In genomic region chr2:188276255-188276654, GRCh38 we compare ENCODE assay signal across 21 cellular contexts. TPM values are rescaled to one million over a fixed set of nuclear protein-coding genes. Genes with fewer than 3 reads are reported as not detected.
"Had no signal": no experiment of that assay in that cellular context is flagged by ENCODE, and none has a peak within 500 bp of the region (broad histone marks: within the 10 kb centered on the region; RNA-seq: fewer than 3 reads in every experiment).

No MANE protein-coding gene starts in this region.

- H3K27me3 ChIP-seq: dorsolateral prefrontal cortex, esophagus muscularis mucosa, foreskin keratinocyte, neutrophil, pancreas, tibial nerve, upper lobe of left lung had no signal

- H3K9me3 Mint-ChIP-seq: stimulated activated naive B cell treated with anti-CD40 and anti-IgM and Interleukin-4, amounts not matched to agents 10 μg/mL and 1 μg/mL and 100 μg/mL, for 72 hours; stimulated activated naive CD8-positive, alpha-beta T cell treated with anti-CD3 and anti-CD28 coated beads, Interleukin-15, Interleukin-2, amounts not matched to agents 100 ng/mL and 50 ng/mL, for 24 hours had no signal

- H3K4me1 Mint-ChIP-seq: natural killer cell; stimulated activated naive B cell treated with anti-CD40 and anti-IgM and Interleukin-4, amounts not matched to agents 10 μg/mL and 1 μg/mL and 100 μg/mL, for 72 hours had no signal

- H3K4me3 ChIP-seq: dorsolateral prefrontal cortex, esophagus muscularis mucosa, lower lobe of right lung, pancreas, right lobe of liver, thoracic aorta, tibial nerve, upper lobe of left lung had no signal

- H3K4me3 Mint-ChIP-seq: natural killer cell; stimulated activated naive B cell treated with anti-CD40 and anti-IgM and Interleukin-4, amounts not matched to agents 10 μg/mL and 1 μg/mL and 100 μg/mL, for 72 hours; stimulated activated naive CD8-positive, alpha-beta T cell treated with anti-CD3 and anti-CD28 coated beads, Interleukin-15, Interleukin-2, amounts not matched to agents 100 ng/mL and 50 ng/mL, for 24 hours had no signal

- H3K9me3 ChIP-seq: esophagus muscularis mucosa, lower lobe of right lung, neutrophil, pancreas, right lobe of liver, thoracic aorta, tibial nerve, upper lobe of left lung had no signal

- H3K27ac Mint-ChIP-seq: natural killer cell; stimulated activated naive B cell treated with anti-CD40 and anti-IgM and Interleukin-4, amounts not matched to agents 10 μg/mL and 1 μg/mL and 100 μg/mL, for 72 hours; stimulated activated naive CD8-positive, alpha-beta T cell treated with anti-CD3 and anti-CD28 coated beads, Interleukin-15, Interleukin-2, amounts not matched to agents 100 ng/mL and 50 ng/mL, for 24 hours had no signal

- ATAC-seq: foreskin keratinocyte; left ventricle myocardium superior; lower lobe of right lung; natural killer cell; pancreas; right lobe of liver; stimulated activated naive B cell treated with anti-CD40 and anti-IgM and Interleukin-4, amounts not matched to agents 10 μg/mL and 1 μg/mL and 100 μg/mL, for 72 hours had no signal

- H3K4me1 ChIP-seq: lower lobe of right lung, upper lobe of left lung had no signal

- H3K36me3 ChIP-seq: esophagus muscularis mucosa, lower lobe of right lung, neutrophil, pancreas, right lobe of liver, thoracic aorta, tibial nerve, upper lobe of left lung had no signal

- DNase-seq: dorsolateral prefrontal cortex; effector CD4-positive, alpha-beta T cell; foreskin keratinocyte; glutamatergic neuron; hypothalamus; left ventricle myocardium superior; lower lobe of right lung; natural killer cell; pancreas; retina; right lobe of liver; small intestine; stimulated activated CD4-positive, alpha-beta T cell treated with anti-CD3 and anti-CD28 coated beads, Interleukin-15, amount 100 ng/mL, for 24 hours; stimulated activated CD4-positive, alpha-beta T cell treated with anti-CD3 and anti-CD28 coated beads, Interleukin-2, amount 100 ng/mL, for 48 hours; stimulated activated naive B cell treated with anti-CD40 and anti-IgM and Interleukin-4, amounts not matched to agents 10 μg/mL and 1 μg/mL and 100 μg/mL, for 72 hours; upper lobe of left lung had no signal

- H3K36me3 Mint-ChIP-seq: natural killer cell; stimulated activated naive B cell treated with anti-CD40 and anti-IgM and Interleukin-4, amounts not matched to agents 10 μg/mL and 1 μg/mL and 100 μg/mL, for 72 hours had no signal

- H3K27me3 Mint-ChIP-seq: stimulated activated naive B cell treated with anti-CD40 and anti-IgM and Interleukin-4, amounts not matched to agents 10 μg/mL and 1 μg/mL and 100 μg/mL, for 72 hours; stimulated activated naive CD8-positive, alpha-beta T cell treated with anti-CD3 and anti-CD28 coated beads, Interleukin-15, Interleukin-2, amounts not matched to agents 100 ng/mL and 50 ng/mL, for 24 hours had no signal

- H3K27ac ChIP-seq: dorsolateral prefrontal cortex, esophagus muscularis mucosa, foreskin keratinocyte, lower lobe of right lung, neutrophil, pancreas, right lobe of liver, thoracic aorta, tibial nerve, upper lobe of left lung had no signal

RNA-seq across cellular contexts. Expression of gene GULP1, which starts 15.4 kb away (rescaled TPM):
- total RNA-seq: natural killer cell had no signal
